Comparison of ENCODE assay signal across 10 cellular contexts in genomic region chr6:54846857-54847721, GRCh38. TPM values are rescaled to one million over a fixed set of nuclear protein-coding genes. Genes with fewer than 3 reads are reported as not detected.
DNase-seq lines count a peak whose midpoint lies in the region; ATAC-seq, FAIRE-seq and TF ChIP-seq lines count a peak whose summit lies in the region.
"Had no signal": no experiment of that assay in that cellular context is flagged by ENCODE, and none has a peak within 500 bp of the region (broad histone marks: within the 10 kb centered on the region; RNA-seq: fewer than 3 reads in every experiment).

No MANE protein-coding gene starts in this region.

- H3K36me3 ChIP-seq in MG63 (no peaks in the 10 kb centered on the region), endothelial cell of umbilical vein (ENCODE audit: control insufficient read depth in 2 of 2, extremely low read depth in 1 of 2, insufficient read depth in 2 of 2, low read length in 2 of 2) (no peaks in the 10 kb centered on the region), lung (ENCODE audit: control insufficient read depth in 2 of 2, insufficient read depth in 2 of 2, low read length in 2 of 2) (no peaks in the 10 kb centered on the region)

- TF ChIP-seq POLR2A in endothelial cell of umbilical vein (IDR thresholded peaks at IDR 0.05; ENCODE audit: low read depth, low read length), result no peak

- intact Hi-C loops in endothelial cell of umbilical vein (cut with micrococcal nuclease), result no loop called here

- no peaks in the 10 kb centered on the region for H4K20me1 ChIP-seq in endothelial cell of umbilical vein (replicated peaks; ENCODE audit: control insufficient read depth, extremely low read depth, insufficient read depth, low read length)

- dilution Hi-C loops in endothelial cell of umbilical vein (cut with MboI; ENCODE audit: extremely low pct_ligation_motif_present, low sequenced_read_pairs), result no loop called here

- POLR2A ChIA-PET in endothelial cell of umbilical vein (lab: Charles Lee) (no interaction called here), GM10248 (lab: Yijun Ruan, JAX) (no interaction called here)

- H3K79me2 ChIP-seq in endothelial cell of umbilical vein (ENCODE audit: control insufficient read depth, insufficient read depth, low read length), result no peaks in the 10 kb centered on the region

- H3K4me1 ChIP-seq in endothelial cell of umbilical vein (ENCODE audit: control insufficient read depth, extremely low read depth, insufficient read depth, low read length) (no peaks in the 10 kb centered on the region), lung (ENCODE audit: control insufficient read depth in 2 of 2, insufficient read depth in 2 of 2, low read length in 2 of 2) (no peaks in the 10 kb centered on the region)

- FAIRE-seq in endothelial cell of umbilical vein (lab: Jason Lieb, UNC), result no peak
- FAIRE-seq: islet of Langerhans had no signal

- no TSS peak for BruUV-seq in endothelial cell of umbilical vein (replicated peaks; lab: Mats Ljungman, UMichigan)

- DNase-seq in MG63 (no peak), endothelial cell of umbilical vein (ENCODE audit: low read depth, low spot score) (no peak), lung (ENCODE audit: low spot score) (no peak), AG08395 (ENCODE audit: low spot score) (no peak), GM10248 (ENCODE audit: extremely low spot score) (no peak), NCI-H2227 treated with DMSO at 0.1 percent for 48 hours (lab: John Stamatoyannopoulos, UW) (no peak)

- WGBS in lung, 2 donors, result 8% methylated on average over 34 to 36 of the region's 36 CpGs

- CTCF ChIA-PET in endothelial cell of umbilical vein (lab: Charles Lee) (no interaction called here), GM10248 (lab: Yijun Ruan, JAX) (no interaction called here)

- H3K27me3 ChIP-seq in MG63, result no peaks in the 10 kb centered on the region
- H3K27me3 ChIP-seq in endothelial cell of umbilical vein (ENCODE audit: control insufficient read depth in 2 of 2, insufficient read depth in 2 of 2, low read length in 2 of 2), result peaks cover 12 to 27% of the 10 kb centered on the region in 2 experiments
- H3K27me3 ChIP-seq in lung (ENCODE audit: control insufficient read depth, insufficient read depth), result no peaks in the 10 kb centered on the region

- H3K4me2 ChIP-seq in endothelial cell of umbilical vein (ENCODE audit: insufficient read depth, low read length), result no peak overlapping the region

- H3K4me3 ChIP-seq in MG63 (peak overlapping the region; percentile 33), endothelial cell of umbilical vein (replicated peaks in 1 of 3; ENCODE audit: insufficient read depth in 1 of 3, low read depth in 1 of 3, low read length in 3 of 3) (no peak overlapping the region), lung (peak overlapping the region; percentile 29)

- H3K9me3 ChIP-seq in MG63 (no peaks in the 10 kb centered on the region), endothelial cell of umbilical vein (replicated peaks; ENCODE audit: control insufficient read depth, insufficient read depth, low read length) (no peaks in the 10 kb centered on the region), lung (ENCODE audit: control insufficient read depth in 2 of 2, insufficient read depth in 1 of 2, low read length in 1 of 2) (peaks cover 0 to 4% of the 10 kb centered on the region in 2 donors)

- H3K27ac ChIP-seq in 22Rv1 (peak overlapping the region; percentile 39; the same call in 1 of the 2 replicates), endothelial cell of umbilical vein (ENCODE audit: insufficient read depth, low read depth, low read length) (no peak overlapping the region), lung (ENCODE audit: low read depth in 1 of 2, low read length in 1 of 2) (no peak overlapping the region)
- H3K27ac ChIP-seq: C4-2B had no signal

- no peak overlapping the region for H2AFZ ChIP-seq in endothelial cell of umbilical vein (ENCODE audit: low read depth, low read length)

- no peaks in the 10 kb centered on the region for H3K9me1 ChIP-seq in endothelial cell of umbilical vein (replicated peaks; ENCODE audit: control insufficient read depth, extremely low read depth, insufficient read depth, low read length)

- ATAC-seq in lung (ENCODE audit: insufficient read depth, low FRiP score) (no peak), GM21515 (IDR thresholded peaks at IDR 0.05; ENCODE audit: unreplicated experiment) (no peak)

- H3K9ac ChIP-seq in endothelial cell of umbilical vein (replicated peaks; ENCODE audit: extremely low read depth, insufficient read depth, low read length), result no peak overlapping the region

- TF ChIP-seq CTCF in 22Rv1 (IDR thresholded peaks at IDR 0.05), result 0 out of 2 replicates have a peak, but pooled peaks have one; percentile 3
- no peak for TF ChIP-seq CTCF in endothelial cell of umbilical vein (IDR thresholded peaks at IDR 0.05; ENCODE audit: extremely low read depth in 1 of 2, insufficient read depth in 1 of 2, low read depth in 1 of 2, low read length in 2 of 2)
- TF ChIP-seq CTCF in lung (IDR thresholded peaks at IDR 0.05; ENCODE audit: control extremely low read depth, extremely low read depth), result no peak
- no peak for TF ChIP-seq CTCF in GM10248 (IDR thresholded peaks at IDR 0.05; ENCODE audit: control extremely low read depth, extremely low read depth, low read depth, missing control alignments)

TF ChIP-seq in endothelial cell of umbilical vein, 7 proteins besides CTCF, POLR2A, EP300 and RAD21:
- TF ChIP-seq MAX (IDR thresholded peaks at IDR 0.05; ENCODE audit: insufficient read depth, insufficient read length) (no peak), EZH2 (IDR thresholded peaks at IDR 0.05; ENCODE audit: borderline replicate concordance, low read depth, low read length, severe bottlenecking) (peak; percentile 68)

RNA-seq across cellular contexts. Expression of gene FAM83B, which starts 0.5 kb away (rescaled TPM):
- not detected in 2 replicates for total RNA-seq in MG63 (2014; rRNA removed; shearing (Covaris generic); ENCODE audit: low replicate concordance)
- total RNA-seq in endothelial cell of umbilical vein, result not detected in 2 replicates
- polyA plus RNA-seq in endothelial cell of umbilical vein, result not detected in 2 replicates
- polyA plus RNA-seq in endothelial cell of umbilical vein (2011; cell fraction: cytosol; rRNA removed), result not detected in 2 replicates
- not detected in 2 replicates for polyA plus RNA-seq in endothelial cell of umbilical vein (2011; cell fraction: nucleus; rRNA removed)
- not detected in 2 replicates for polyA plus RNA-seq in endothelial cell of umbilical vein (2012)
- not detected in 2 replicates for polyA minus RNA-seq in endothelial cell of umbilical vein
- 7.9 TPM for polyA minus RNA-seq in endothelial cell of umbilical vein (2011; cell fraction: cytosol; rRNA and poly(A)+ RNA removed)
- not detected in 2 replicates for polyA minus RNA-seq in endothelial cell of umbilical vein (2011; cell fraction: nucleus; rRNA and poly(A)+ RNA removed)
- 1 to 10 TPM in 1 of 2 donors, under 1 TPM in 1; 0.86 to 4.4 TPM for total RNA-seq in lung
- under 1 TPM; 0.04 to 0.13 TPM for polyA plus RNA-seq in lung

Comparison
In these comparisons a context has a peak if more than half of its experiments do, and no peak if none do; other contexts are left out.
1. H3K4me3 ChIP-seq: peak in MG63 (single experiment) and lung (single experiment); none in endothelial cell of umbilical vein (0 of 3).